ENCODE assay signal across 8 cellular contexts in genomic region chr17:76671912-76672262, GRCh38. TPM values are rescaled to one million over a fixed set of nuclear protein-coding genes. Genes with fewer than 3 reads are reported as not detected.
DNase-seq lines count a peak whose midpoint lies in the region; ATAC-seq lines count a peak whose summit lies in the region.

No MANE protein-coding gene starts in this region.

- no peak for DNase-seq in activated T-helper 1 cell treated with anti-CD3 and anti-CD28 coated beads, Interleukin-12 subunit alpha, Interleukin-12 subunit beta, Interleukin-2, Interleukin-4 antibody, amounts not matched to agents 30 ng/mL and 10 ng/mL and 1 ng/mL, durations not matched to agents 14 hours and 24 hours and 36 hours (ENCODE audit: low spot score)
- DNase-seq in substantia nigra (lab: John Stamatoyannopoulos, UW) = no peak
- no peak for DNase-seq in NCI-H1930 (lab: John Stamatoyannopoulos, UW)

- peaks cover 30% of the 10 kb centered on the region for H3K4me1 Mint-ChIP-seq in activated T-helper 1 cell treated with anti-CD3 and anti-CD28 coated beads, Interleukin-12 subunit alpha, Interleukin-12 subunit beta, Interleukin-2, Interleukin-4 antibody, amounts not matched to agents 30 ng/mL and 10 ng/mL and 1 ng/mL, durations not matched to agents 14 hours and 24 hours and 36 hours (ENCODE audit: low read depth)

- no peaks in the 10 kb centered on the region for H3K9me3 Mint-ChIP-seq in activated T-helper 1 cell treated with anti-CD3 and anti-CD28 coated beads, Interleukin-12 subunit alpha, Interleukin-12 subunit beta, Interleukin-2, Interleukin-4 antibody, amounts not matched to agents 30 ng/mL and 10 ng/mL and 1 ng/mL, durations not matched to agents 14 hours and 24 hours and 36 hours

- H3K9ac ChIP-seq in iPS-15b (ENCODE audit: low read depth, low read length) = peak overlapping the region; percentile 94

- H3K27ac Mint-ChIP-seq in activated T-helper 1 cell treated with anti-CD3 and anti-CD28 coated beads, Interleukin-12 subunit alpha, Interleukin-12 subunit beta, Interleukin-2, Interleukin-4 antibody, amounts not matched to agents 30 ng/mL and 10 ng/mL and 1 ng/mL, durations not matched to agents 14 hours and 24 hours and 36 hours = peak overlapping the region; percentile 90

- no peaks in the 10 kb centered on the region for H3K27me3 ChIP-seq in ACC112 (ENCODE audit: insufficient read depth, low read length)
- H3K27me3 ChIP-seq in iPS-15b (ENCODE audit: control insufficient read depth, insufficient read depth, low read length) = no peaks in the 10 kb centered on the region

- H3K4me3 Mint-ChIP-seq in activated T-helper 1 cell treated with anti-CD3 and anti-CD28 coated beads, Interleukin-12 subunit alpha, Interleukin-12 subunit beta, Interleukin-2, Interleukin-4 antibody, amounts not matched to agents 30 ng/mL and 10 ng/mL and 1 ng/mL, durations not matched to agents 14 hours and 24 hours and 36 hours = peak overlapping the region; percentile 93

- H3K4me1 ChIP-seq in ACC112 (ENCODE audit: control insufficient read depth, insufficient read depth, low read length, unreplicated experiment) = peaks cover 9% of the 10 kb centered on the region
- peaks cover 13% of the 10 kb centered on the region for H3K4me1 ChIP-seq in iPS-15b (ENCODE audit: control insufficient read depth, insufficient read depth, low read length)

- H3K36me3 ChIP-seq in ACC112 (ENCODE audit: insufficient read depth, low read length) (0 out of 2 replicates have a peak, but pooled peaks cover 9% of the 10 kb centered on the region), iPS-15b (ENCODE audit: control insufficient read depth, insufficient read depth, low read length) (no peaks in the 10 kb centered on the region)

- peak; percentile 5 for ATAC-seq in GM21737 (IDR thresholded peaks at IDR 0.05; ENCODE audit: unreplicated experiment)
- no peak for ATAC-seq in HG03469 (IDR thresholded peaks at IDR 0.05; ENCODE audit: unreplicated experiment)
- no peak for ATAC-seq in HG02623 (IDR thresholded peaks at IDR 0.05; ENCODE audit: unreplicated experiment)

- no peaks in the 10 kb centered on the region for H3K9me3 ChIP-seq in iPS-15b (ENCODE audit: control insufficient read depth, insufficient read depth, low read length)

- H3K36me3 Mint-ChIP-seq in activated T-helper 1 cell treated with anti-CD3 and anti-CD28 coated beads, Interleukin-12 subunit alpha, Interleukin-12 subunit beta, Interleukin-2, Interleukin-4 antibody, amounts not matched to agents 30 ng/mL and 10 ng/mL and 1 ng/mL, durations not matched to agents 14 hours and 24 hours and 36 hours (ENCODE audit: low read depth) = no peaks in the 10 kb centered on the region

- H3K27ac ChIP-seq in ACC112 (ENCODE audit: low read depth, low read length) = peak overlapping the region; percentile 63
- peak overlapping the region; percentile 89 for H3K27ac ChIP-seq in substantia nigra (ENCODE audit: low read depth, low read length, poor library complexity, severe bottlenecking)

- H3K27me3 Mint-ChIP-seq in activated T-helper 1 cell treated with anti-CD3 and anti-CD28 coated beads, Interleukin-12 subunit alpha, Interleukin-12 subunit beta, Interleukin-2, Interleukin-4 antibody, amounts not matched to agents 30 ng/mL and 10 ng/mL and 1 ng/mL, durations not matched to agents 14 hours and 24 hours and 36 hours (ENCODE audit: insufficient read depth) = peaks cover 5% of the 10 kb centered on the region

- no peaks in the 10 kb centered on the region for H3K79me2 ChIP-seq in ACC112 (ENCODE audit: control insufficient read depth, insufficient read depth, low read length, unreplicated experiment)

- H2AFZ ChIP-seq in ACC112 (ENCODE audit: low read length, unreplicated experiment) = peak overlapping the region; percentile 74

- peak overlapping the region; percentile 92 for H3K4me3 ChIP-seq in ACC112 (ENCODE audit: low read depth, low read length)
- peak overlapping the region; percentile 90 for H3K4me3 ChIP-seq in iPS-15b (ENCODE audit: low read depth, low read length)

- intact Hi-C loops in activated T-helper 1 cell treated with anti-CD3 and anti-CD28 coated beads, Interleukin-12 subunit alpha, Interleukin-12 subunit beta, Interleukin-2, Interleukin-4 antibody, amounts not matched to agents 30 ng/mL and 10 ng/mL and 1 ng/mL, durations not matched to agents 14 hours and 24 hours and 36 hours (cut with micrococcal nuclease) = loop anchor here (1.0 to 5.0 kb wide), 6 partner anchors 9 to 731 kb away; partner anchors contain the start of genes FBF1, JMJD6, METTL23 and SRSF2

RNA-seq across cellular contexts. Expression of gene ST6GALNAC1, which starts 28.3 kb away (rescaled TPM):
- total RNA-seq in activated T-helper 1 cell treated with anti-CD3 and anti-CD28 coated beads, Interleukin-12 subunit alpha, Interleukin-12 subunit beta, Interleukin-2, Interleukin-4 antibody, amounts not matched to agents 30 ng/mL and 10 ng/mL and 1 ng/mL, durations not matched to agents 14 hours and 24 hours and 36 hours = 0.78 and 0.83 TPM in 2 replicates

RNA-seq across cellular contexts. Expression of gene MXRA7, which starts 38.9 kb away (rescaled TPM):
- total RNA-seq in activated T-helper 1 cell treated with anti-CD3 and anti-CD28 coated beads, Interleukin-12 subunit alpha, Interleukin-12 subunit beta, Interleukin-2, Interleukin-4 antibody, amounts not matched to agents 30 ng/mL and 10 ng/mL and 1 ng/mL, durations not matched to agents 14 hours and 24 hours and 36 hours = 3.8 and 5.1 TPM in 2 replicates

RNA-seq across cellular contexts. Expression of gene JMJD6, which starts 54.5 kb away (rescaled TPM):
- total RNA-seq in activated T-helper 1 cell treated with anti-CD3 and anti-CD28 coated beads, Interleukin-12 subunit alpha, Interleukin-12 subunit beta, Interleukin-2, Interleukin-4 antibody, amounts not matched to agents 30 ng/mL and 10 ng/mL and 1 ng/mL, durations not matched to agents 14 hours and 24 hours and 36 hours = 80.5 TPM in 2 replicates

RNA-seq across cellular contexts. Expression of gene METTL23, which starts 54.8 kb away (rescaled TPM):
- 35.5 and 38.2 TPM in 2 replicates for total RNA-seq in activated T-helper 1 cell treated with anti-CD3 and anti-CD28 coated beads, Interleukin-12 subunit alpha, Interleukin-12 subunit beta, Interleukin-2, Interleukin-4 antibody, amounts not matched to agents 30 ng/mL and 10 ng/mL and 1 ng/mL, durations not matched to agents 14 hours and 24 hours and 36 hours
